1 cellular context compared by ENCODE assay signal in the genomic region with DNA sequence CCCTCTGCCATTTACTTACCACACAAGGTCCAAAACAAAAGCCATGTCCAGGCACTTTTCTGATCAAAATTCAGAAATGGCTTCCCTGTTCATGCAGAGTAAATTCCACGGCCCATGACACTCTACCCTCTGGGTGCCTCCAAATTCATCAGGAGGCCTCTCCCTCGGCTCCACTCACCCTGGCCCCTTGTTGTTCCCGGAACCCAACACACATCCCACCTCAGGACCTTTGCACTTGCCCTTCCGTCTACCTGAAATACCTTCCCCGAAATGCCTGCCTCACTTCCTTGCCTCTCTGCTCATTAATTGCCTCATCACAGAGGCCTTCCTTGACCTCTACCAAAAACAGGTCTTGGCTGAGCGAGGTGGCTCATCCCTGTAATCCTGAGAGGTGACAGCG.
TF ChIP-seq lines count a peak whose summit lies in the region.

No MANE protein-coding gene starts in this region.

TF ChIP-seq in IMR-90, 13 proteins besides CTCF, POLR2A, EP300 and RAD21:
- TF ChIP-seq, protein P1, sequence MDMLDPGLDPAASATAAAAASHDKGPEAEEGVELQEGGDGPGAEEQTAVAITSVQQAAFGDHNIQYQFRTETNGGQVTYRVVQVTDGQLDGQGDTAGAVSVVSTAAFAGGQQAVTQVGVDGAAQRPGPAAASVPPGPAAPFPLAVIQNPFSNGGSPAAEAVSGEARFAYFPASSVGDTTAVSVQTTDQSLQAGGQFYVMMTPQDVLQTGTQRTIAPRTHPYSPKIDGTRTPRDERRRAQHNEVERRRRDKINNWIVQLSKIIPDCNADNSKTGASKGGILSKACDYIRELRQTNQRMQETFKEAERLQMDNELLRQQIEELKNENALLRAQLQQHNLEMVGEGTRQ (IDR thresholded peaks at IDR 0.05; ENCODE audit: low read depth, low read length) = no peak
- no peak for TF ChIP-seq SMC3 (IDR thresholded peaks at IDR 0.05; ENCODE audit: low read depth, low read length)
